In genomic region chr9:113764572-113764971, GRCh38 we compare ENCODE assay signal across 34 cellular contexts.
"Had no signal": no experiment of that assay in that cellular context is flagged by ENCODE, and none has a peak within 500 bp of the region (broad histone marks: within the 10 kb centered on the region; RNA-seq: fewer than 3 reads in every experiment).

No MANE protein-coding gene starts in this region.

- H3K27ac ChIP-seq: adrenal gland, ascending aorta, body of pancreas, brain microvascular endothelial cell, breast epithelium, cardiac muscle cell had no signal

- H3K4me3 ChIP-seq: adrenal gland, ascending aorta, body of pancreas, breast epithelium, cardiac muscle cell had no signal

- FAIRE-seq: astrocyte, bronchial epithelial cell had no signal

- H3K36me3 ChIP-seq: adrenal gland, ascending aorta, brain microvascular endothelial cell, breast epithelium, cardiac muscle cell had no signal

- H3K27me3 ChIP-seq: ascending aorta, body of pancreas, brain microvascular endothelial cell, breast epithelium, cardiac muscle cell had no signal

- H3K9me3 ChIP-seq: ascending aorta, body of pancreas, breast epithelium had no signal

- H3K4me1 ChIP-seq: adrenal gland, body of pancreas, breast epithelium had no signal

- DNase-seq: activated effector memory CD4-positive, alpha-beta T cell treated with anti-CD3 and anti-CD28 coated beads, Interleukin-2, amount 50 U/mL, for 16 hours; activated effector memory CD4-positive, alpha-beta T cell treated with Interleukin-2 at 50 U/mL for 16 hours; activated gamma-delta T cell; activated gamma-delta T cell treated with Interleukin-2 at 50 U/mL for 16 hours; activated naive CD4-positive, alpha-beta T cell; activated naive CD4-positive, alpha-beta T cell treated with anti-CD3 and anti-CD28 coated beads for 36 hours; activated naive CD4-positive, alpha-beta T cell treated with anti-CD3 and anti-CD28 coated beads, Interleukin-2, amount 10 ng/mL, durations not matched to agents 7 days and 5 days; activated naive CD4-positive, alpha-beta T cell treated with anti-CD3 and anti-CD28 coated beads, Interleukin-2, amount 50 U/mL, for 16 hours; activated naive CD4-positive, alpha-beta T cell treated with Interleukin-2 at 50 U/mL for 16 hours; activated naive CD8-positive, alpha-beta T cell treated with anti-CD3 and anti-CD28 coated beads for 36 hours; activated naive CD8-positive, alpha-beta T cell treated with anti-CD3 and anti-CD28 coated beads, Interleukin-2, amount 10 ng/mL, durations not matched to agents 7 days and 5 days; activated naive CD8-positive, alpha-beta T cell treated with anti-CD3 and anti-CD28 coated beads, Interleukin-2, amount 50 U/mL, for 24 hours; activated T-cell treated with anti-CD3 and anti-CD28 coated beads, Interleukin-2, amount 50 U/mL, for 1 hour; activated T-cell treated with anti-CD3 and anti-CD28 coated beads, Interleukin-2, amount 50 U/mL, for 24 hours; activated T-cell treated with anti-CD3 and anti-CD28 coated beads, Interleukin-2, amount 50 U/mL, for 4 hours; activated T-cell treated with anti-CD3 and anti-CD28 coated beads, Interleukin-2, amount 50 U/mL, for 48 hours; activated T-cell treated with anti-CD3 and anti-CD28 coated beads, Interleukin-2, amount 50 U/mL, for 72 hours; adrenal gland; amniotic stem cell; amygdala; anterior cingulate cortex; aorta; body of pancreas; brain microvascular endothelial cell; caudate nucleus; central memory CD4-positive, alpha-beta T cell; cerebellar nuclear complex had no signal

- ATAC-seq: activated naive CD4-positive, alpha-beta T cell treated with anti-CD3 and anti-CD28 coated beads, Interleukin-2, amount 50 U/mL, for 72 hours; activated naive CD8-positive, alpha-beta T cell treated with anti-CD3 and anti-CD28 coated beads, Interleukin-2, amount 50 U/mL, for 24 hours; activated T-cell treated with anti-CD3 and anti-CD28 coated beads, Interleukin-2, amount 50 U/mL, for 4 hours; activated T-cell treated with anti-CD3 and anti-CD28 coated beads, Interleukin-2, amount 50 U/mL, for 72 hours; activated T-helper 17 cell treated with anti-CD3 and anti-CD28 coated beads, Interleukin-2, amount 50 U/mL, for 72 hours; body of pancreas had no signal
